14 cellular contexts compared by ENCODE assay signal in the genomic region with DNA sequence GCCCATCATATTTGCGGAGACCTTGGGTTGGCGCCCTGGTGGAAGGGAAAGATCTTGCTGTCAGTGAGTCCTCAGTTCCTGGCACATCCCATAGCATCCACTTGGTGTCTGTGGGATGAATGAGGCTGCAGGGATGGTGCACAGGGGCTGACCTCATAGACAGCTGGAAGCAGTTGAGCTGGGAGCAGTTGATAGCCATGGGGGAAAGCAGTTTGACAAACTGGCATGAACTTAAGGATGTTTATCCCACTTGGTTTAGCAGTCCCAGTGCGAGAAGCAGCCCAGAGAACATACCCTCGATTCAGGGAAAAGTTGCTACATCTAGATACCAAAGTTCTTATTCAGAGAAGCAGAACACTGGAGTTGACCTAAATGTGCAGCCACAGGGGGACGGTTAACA.
A peak's percentile ranks its signal among the peaks of the same experiment; 100 is the strongest.
DNase-seq lines count a peak whose midpoint lies in the region; ATAC-seq and TF ChIP-seq lines count a peak whose summit lies in the region.
"Had no signal": no experiment of that assay in that cellular context is flagged by ENCODE, and none has a peak within 500 bp of the region (broad histone marks: within the 10 kb centered on the region; RNA-seq: fewer than 3 reads in every experiment).

No MANE protein-coding gene starts in this region.

- TF ChIP-seq POLR2A in gastrocnemius medialis (IDR thresholded peaks at IDR 0.05): no peak

- H3K9me3 ChIP-seq in right atrium auricular region: no peaks in the 10 kb centered on the region
- no peaks in the 10 kb centered on the region for H3K9me3 ChIP-seq in gastrocnemius medialis

- H3K27ac ChIP-seq in right atrium auricular region (peak overlapping the region; percentile 8 to 30), gastrocnemius medialis (peak overlapping the region in 3 of 4 donors; percentile 43 to 78 (median 62))
- H3K27ac ChIP-seq: WERI-Rb-1 had no signal

- no peaks in the 10 kb centered on the region for H3K36me3 Mint-ChIP-seq in WTC11

- no peaks in the 10 kb centered on the region for H3K4me1 Mint-ChIP-seq in WTC11

- in situ Hi-C loops in gastrocnemius medialis (cut with MboI; ENCODE audit: low sequenced_read_pairs in 4 of 4): loop anchor here in 1 of 4 donors (25.0 kb wide), 2 partner anchors 195 to 670 kb away; partner anchors contain the start of gene RSL1D1

- DNase-seq in EH (ENCODE audit: low read depth): peak; percentile 88
- no peak for DNase-seq in WTC11 (ENCODE audit: low spot score)
- no peak for DNase-seq in right atrium auricular region (ENCODE audit: low spot score)
- peak in 1 of 2 donors; percentile 41 for DNase-seq in gastrocnemius medialis
- no peak for DNase-seq in mesenteric fat pad (ENCODE audit: low spot score)
- DNase-seq in activated CD4-positive, CD25-positive, alpha-beta regulatory T cell (lab: John Stamatoyannopoulos, UW): no peak
- no peak for DNase-seq in activated T-cell treated with anti-CD3 and anti-CD28 coated beads for 4 hours
- DNase-seq: activated T-cell treated with anti-CD3 and anti-CD28 coated beads, Interleukin-2, amount 50 U/mL, for 24 hours; CD4-positive, CD25-positive, alpha-beta regulatory T cell; naive thymus-derived CD4-positive, alpha-beta T cell; NCI-H1048; SHP77 treated with DMSO at 0.1 percent for 48 hours; WERI-Rb-1 had no signal

- POLR2A ChIA-PET in WTC11 (lab: Charles Lee): no interaction called here

- H3K27me3 Mint-ChIP-seq in WTC11 (ENCODE audit: low read depth): no peaks in the 10 kb centered on the region
- H3K27me3 Mint-ChIP-seq: activated T-cell treated with anti-CD3 and anti-CD28 coated beads, Interleukin-2, amount 50 U/mL, for 24 hours; CD4-positive, CD25-positive, alpha-beta regulatory T cell; naive thymus-derived CD4-positive, alpha-beta T cell had no signal

- H3K4me3 ChIP-seq in right atrium auricular region: no peak overlapping the region
- no peak overlapping the region for H3K4me3 ChIP-seq in gastrocnemius medialis

- H3K4me3 Mint-ChIP-seq in WTC11: no peak overlapping the region
- H3K4me3 Mint-ChIP-seq: activated T-cell treated with anti-CD3 and anti-CD28 coated beads, Interleukin-2, amount 50 U/mL, for 24 hours; CD4-positive, CD25-positive, alpha-beta regulatory T cell; naive thymus-derived CD4-positive, alpha-beta T cell had no signal

- H3K36me3 ChIP-seq in right atrium auricular region: peaks cover 9% of the 10 kb centered on the region
- H3K36me3 ChIP-seq in gastrocnemius medialis: peaks cover 0 to 3% of the 10 kb centered on the region in 2 donors
- H3K36me3 ChIP-seq: WERI-Rb-1 had no signal

- no peak for TF ChIP-seq CTCF in WTC11 (IDR thresholded peaks at IDR 0.05)
- no peak for TF ChIP-seq CTCF in right atrium auricular region (IDR thresholded peaks at IDR 0.05)
- TF ChIP-seq CTCF in gastrocnemius medialis (IDR thresholded peaks at IDR 0.05 in 4 of 5, conservative IDR thresholded peaks at IDR 0.05 in 1 of 5): no peak

- ATAC-seq in WTC11 (no peak), gastrocnemius medialis (peak; percentile 51 to 68), HG03108 (IDR thresholded peaks at IDR 0.05; ENCODE audit: unreplicated experiment) (no peak)
- ATAC-seq: naive thymus-derived CD4-positive, alpha-beta T cell had no signal

- H3K27ac Mint-ChIP-seq in WTC11: peak overlapping the region; percentile 57; the same call in 1 of the 2 replicates
- H3K27ac Mint-ChIP-seq: activated T-cell treated with anti-CD3 and anti-CD28 coated beads, Interleukin-2, amount 50 U/mL, for 24 hours; CD4-positive, CD25-positive, alpha-beta regulatory T cell had no signal

- CTCF ChIA-PET in WTC11 (lab: Charles Lee): interaction anchor here (1.1 to 4.5 kb wide), 3 partner anchors 11 to 108 kb away, joined by 3 to 27 read pairs (median 4); no protein-coding TSS in a partner anchor

- H3K9me3 Mint-ChIP-seq in WTC11: no peaks in the 10 kb centered on the region
- H3K9me3 Mint-ChIP-seq: activated T-cell treated with anti-CD3 and anti-CD28 coated beads, Interleukin-2, amount 50 U/mL, for 24 hours; CD4-positive, CD25-positive, alpha-beta regulatory T cell; naive thymus-derived CD4-positive, alpha-beta T cell had no signal

- H3K27me3 ChIP-seq in right atrium auricular region: no peaks in the 10 kb centered on the region
- H3K27me3 ChIP-seq in gastrocnemius medialis: no peaks in the 10 kb centered on the region

- H3K4me1 ChIP-seq in right atrium auricular region: peaks cover 0 to 4% of the 10 kb centered on the region in 2 donors
- H3K4me1 ChIP-seq in gastrocnemius medialis: peaks cover 5 to 11% of the 10 kb centered on the region in 2 donors

- intact Hi-C loops in gastrocnemius medialis (cut with DNase I; ENCODE audit: low total_unique reads): no loop called here

TF ChIP-seq in WTC11, 78 proteins besides CTCF, POLR2A, EP300 and RAD21:
- TF ChIP-seq AFF4 (CRISPR knock-in tag; IDR thresholded peaks at IDR 0.05; ENCODE audit: borderline replicate concordance) (no peak), ZNF416 (CRISPR knock-in tag; IDR thresholded peaks at IDR 0.05) (no peak), TEAD1 (CRISPR knock-in tag; IDR thresholded peaks at IDR 0.05) (no peak), RORB (CRISPR knock-in tag; IDR thresholded peaks at IDR 0.05) (no peak), FOXP1 (CRISPR knock-in tag; IDR thresholded peaks at IDR 0.05; ENCODE audit: borderline replicate concordance) (no peak)
- TF ChIP-seq, protein P1, sequence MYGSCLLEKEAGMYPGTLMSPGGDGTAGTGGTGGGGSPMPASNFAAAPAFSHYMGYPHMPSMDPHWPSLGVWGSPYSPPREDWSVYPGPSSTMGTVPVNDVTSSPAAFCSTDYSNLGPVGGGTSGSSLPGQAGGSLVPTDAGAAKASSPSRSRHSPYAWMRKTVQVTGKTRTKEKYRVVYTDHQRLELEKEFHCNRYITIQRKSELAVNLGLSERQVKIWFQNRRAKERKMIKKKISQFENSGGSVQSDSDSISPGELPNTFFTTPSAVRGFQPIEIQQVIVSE (CRISPR knock-in tag; IDR thresholded peaks at IDR 0.05; ENCODE audit: borderline replicate concordance): no peak

Comparison
In these comparisons a context has a peak if more than half of its experiments do, and no peak if none do; other contexts are left out.
1. ATAC-seq: peak in gastrocnemius medialis (2 of 2); none in WTC11 (single experiment) and HG03108 (single experiment).